In genomic region chr20:51639206-51639832, GRCh38 we compare ENCODE assay signal across 8 cellular contexts.
DNase-seq lines count a peak whose midpoint lies in the region; ATAC-seq and TF ChIP-seq lines count a peak whose summit lies in the region.

No MANE protein-coding gene starts in this region.

- no peak overlapping the region for H4K8ac ChIP-seq in trophoblast cell (ENCODE audit: low read depth, low read length)

- no peak overlapping the region for H3K4me2 ChIP-seq in trophoblast cell (ENCODE audit: low read length)

- H2BK5ac ChIP-seq in trophoblast cell (ENCODE audit: low read depth, low read length, poor library complexity) = no peak overlapping the region

- no peak overlapping the region for H2BK120ac ChIP-seq in trophoblast cell (ENCODE audit: insufficient read depth, low read length, poor library complexity)

- in situ Hi-C loops in Panc1 (cut with HindIII; ENCODE audit: low pct_unique_long_range_greater_than_20kb, low sequenced_read_pairs) = no loop called here

- POLR2A ChIA-PET in Panc1 (lab: Charles Lee) = no interaction called here

- peak; percentile 93 for TF ChIP-seq CTCF in Panc1 (IDR thresholded peaks at IDR 0.05)

- H4K91ac ChIP-seq in trophoblast cell (ENCODE audit: low read depth, low read length) = no peak overlapping the region

- no TSS peak for BruUV-seq in Panc1 (replicated peaks; lab: Mats Ljungman, UMichigan)

- no peak overlapping the region for H4K12ac ChIP-seq in trophoblast cell (ENCODE audit: low read depth, low read length)

- H3K79me2 ChIP-seq in trophoblast cell (ENCODE audit: control insufficient read depth, insufficient read depth, low read length, poor library complexity) = no peaks in the 10 kb centered on the region

- no peak overlapping the region for H3K14ac ChIP-seq in trophoblast cell (ENCODE audit: low read length)

- intact Hi-C loops in Panc1 (cut with micrococcal nuclease; ENCODE audit: unreplicated experiment) (loop anchor here (1.0 to 5.0 kb wide), 2 partner anchors 328 to 444 kb away; no protein-coding TSS in a partner anchor), aorta (cut with DNase I) (loop anchor here (5.0 to 10.0 kb wide), 3 partner anchors 125 to 443 kb away; partner anchors contain the start of gene ATP9A (in 1 of the 2))

- no peak overlapping the region for H2BK12ac ChIP-seq in trophoblast cell (ENCODE audit: low read length)

- CTCF ChIA-PET in Panc1 (lab: Charles Lee) = interaction anchor here (0.6 kb wide), 1 partner anchor 499 kb away, joined by 3 read pairs; no protein-coding TSS in a partner anchor

- no peak overlapping the region for H2AFZ ChIP-seq in trophoblast cell (ENCODE audit: insufficient read depth, low read length, poor library complexity)

- H3K36me3 ChIP-seq in Panc1 (ENCODE audit: control insufficient read depth, insufficient read depth, low read length) = no peaks in the 10 kb centered on the region
- H3K36me3 ChIP-seq in trophoblast cell (ENCODE audit: control insufficient read depth in 1 of 2, insufficient read depth in 2 of 2, low read length in 2 of 2) = no peaks in the 10 kb centered on the region
- H3K36me3 ChIP-seq in aorta (ENCODE audit: control insufficient read depth in 1 of 2, insufficient read depth in 2 of 2, low read length in 1 of 2) = no peaks in the 10 kb centered on the region

- peaks cover 4% of the 10 kb centered on the region; the same call in 1 of the 2 replicates for H3K4me1 ChIP-seq in Panc1 (ENCODE audit: control insufficient read depth, insufficient read depth, low read length)
- no peaks in the 10 kb centered on the region for H3K4me1 ChIP-seq in trophoblast cell (ENCODE audit: control insufficient read depth in 1 of 2, insufficient read depth in 2 of 2, low read length in 2 of 2)
- H3K4me1 ChIP-seq in aorta (ENCODE audit: control insufficient read depth in 1 of 2, insufficient read depth in 2 of 2, low read length in 2 of 2) = no peaks in the 10 kb centered on the region

- H3K79me1 ChIP-seq in trophoblast cell (ENCODE audit: low read length) = no peaks in the 10 kb centered on the region

- no CpG with 5 or more reads among the region's 12 CpGs for WGBS in trophoblast cell (ENCODE audit: extremely low coverage, insufficient coverage, insufficient read length)
- WGBS in aorta, 2 donors = 29 to 30% methylated on average over 12 of the region's 12 CpGs

- no peak overlapping the region for H3K4ac ChIP-seq in trophoblast cell (ENCODE audit: low read depth, low read length)

- H3K9me3 ChIP-seq in Panc1 (ENCODE audit: control insufficient read depth, insufficient read depth, low read depth, low read length) (no peaks in the 10 kb centered on the region), trophoblast cell (ENCODE audit: insufficient read depth, low read depth, low read length) (no peaks in the 10 kb centered on the region), aorta (ENCODE audit: control insufficient read depth, low read length) (no peaks in the 10 kb centered on the region)

- ATAC-seq in HG03571 (IDR thresholded peaks at IDR 0.05; ENCODE audit: unreplicated experiment) (peak; percentile 61), Panc1 (peak; percentile 91), aorta (ENCODE audit: low FRiP score) (peak; percentile 68)

- no peak overlapping the region for H3K9ac ChIP-seq in trophoblast cell (ENCODE audit: low read length)

- H3K27me3 ChIP-seq in Panc1 (ENCODE audit: control insufficient read depth, insufficient read depth, low read length) (no peaks in the 10 kb centered on the region), trophoblast cell (ENCODE audit: insufficient read depth, low read length) (no peaks in the 10 kb centered on the region), aorta (ENCODE audit: control insufficient read depth in 1 of 2, insufficient read depth in 2 of 2, low read length in 1 of 2) (no peaks in the 10 kb centered on the region)

- H3K27ac ChIP-seq in Panc1 (ENCODE audit: low read length) = no peak overlapping the region; the same call in 1 of the 2 replicates
- H3K27ac ChIP-seq in trophoblast cell (ENCODE audit: low read depth, low read length) = no peak overlapping the region
- no peak overlapping the region for H3K27ac ChIP-seq in aorta (ENCODE audit: low read depth in 1 of 2, low read length in 2 of 2)

- no peak overlapping the region for H3K18ac ChIP-seq in trophoblast cell (ENCODE audit: low read length)

- DNase-seq in DMS114 treated with DMSO at 0.1 percent for 48 hours (lab: John Stamatoyannopoulos, UW; ENCODE audit: unreplicated experiment) (peak; percentile 84), Panc1 (ENCODE audit: low read depth, low spot score) (no peak), germinal center (ENCODE audit: low spot score) (peak; percentile 63), trophoblast cell (peak; percentile 63 to 78), aorta (peak; percentile 73 to 89), DMS79 (lab: John Stamatoyannopoulos, UW) (no peak)
- DNase-seq in activated T-helper 9 cell treated with anti-CD3 and anti-CD28 coated beads, Interleukin-2, amount 50 U/mL, for 16 hours (ENCODE audit: low read depth) = peak; percentile 40

- no peak overlapping the region for H2AK5ac ChIP-seq in trophoblast cell (ENCODE audit: low read length)

- no peak overlapping the region for H3K23ac ChIP-seq in trophoblast cell (ENCODE audit: low read length)

- no peak overlapping the region; a peak in 1 of 4 replicates for H3K4me3 ChIP-seq in Panc1 (ENCODE audit: low read depth in 2 of 2, low read length in 2 of 2)
- no peak overlapping the region for H3K4me3 ChIP-seq in trophoblast cell (ENCODE audit: low read depth, low read length)
- H3K4me3 ChIP-seq in aorta (ENCODE audit: low read length in 2 of 2) = no peak overlapping the region

Comparison
In these comparisons a context has a peak if more than half of its experiments do, and no peak if none do; other contexts are left out.
1. DNase-seq: peak in DMS114 treated with DMSO at 0.1 percent for 48 hours (single experiment), activated T-helper 9 cell treated with anti-CD3 and anti-CD28 coated beads, Interleukin-2, amount 50 U/mL, for 16 hours (single experiment), germinal center (single experiment), trophoblast cell (2 of 2) and aorta (2 of 2); none in Panc1 (single experiment) and DMS79 (single experiment).
2. Peak in every context shown above with its lines, with median percentiles within 50 percentile points of each other: ATAC-seq.